In the genomic region with DNA sequence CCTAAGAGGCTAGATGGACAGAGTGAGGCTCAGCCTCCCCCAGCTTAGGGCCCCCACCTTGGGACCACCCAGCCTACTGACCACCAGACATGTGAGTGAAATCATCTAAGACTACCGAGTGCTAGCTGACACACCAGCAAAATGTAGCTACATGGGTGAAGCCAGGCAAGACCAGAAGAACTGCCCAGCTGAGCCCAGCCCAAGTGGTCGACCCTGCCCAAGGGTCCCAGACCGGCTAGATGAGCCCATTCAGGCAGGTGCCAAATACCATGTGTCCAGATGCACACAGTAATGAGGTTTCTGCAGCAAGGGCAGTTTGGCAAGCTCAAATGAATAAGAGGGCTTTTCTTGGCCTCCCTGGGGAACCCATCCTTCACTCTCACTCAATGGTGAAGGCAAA, we compare ENCODE assay signal across 1 cellular context.
TF ChIP-seq lines count a peak whose summit lies in the region.

No MANE protein-coding gene starts in this region.

TF ChIP-seq in HepG2, 621 proteins besides CTCF, POLR2A, EP300 and RAD21 (continued from another document):
- no peak for TF ChIP-seq ZNF550 (CRISPR knock-in tag; IDR thresholded peaks at IDR 0.05; ENCODE audit: borderline replicate concordance)
TF ChIP-seq in HepG2: peak in this region for 2.
